25 cellular contexts compared by ENCODE assay signal in genomic region chr15:70049701-70050445, GRCh38. TPM values are rescaled to one million over a fixed set of nuclear protein-coding genes. Genes with fewer than 3 reads are reported as not detected.
DNase-seq lines count a peak whose midpoint lies in the region; ATAC-seq and TF ChIP-seq lines count a peak whose summit lies in the region.
"Had no signal": no experiment of that assay in that cellular context is flagged by ENCODE, and none has a peak within 500 bp of the region (broad histone marks: within the 10 kb centered on the region; RNA-seq: fewer than 3 reads in every experiment).

No MANE protein-coding gene starts in this region.

- peak; percentile 18 for TF ChIP-seq EP300 in neural cell (conservative IDR thresholded peaks at IDR 0.05; ENCODE audit: poor library complexity, severe bottlenecking)
- TF ChIP-seq EP300 in gastroesophageal sphincter (IDR thresholded peaks at IDR 0.05): no peak

- TF ChIP-seq POLR2A in gastroesophageal sphincter (IDR thresholded peaks at IDR 0.05): no peak

- H3F3A ChIP-seq in neural cell (ENCODE audit: insufficient read depth, low read length, poor library complexity, severe bottlenecking) (no peaks in the 10 kb centered on the region), smooth muscle cell (ENCODE audit: low read depth) (peaks cover 25% of the 10 kb centered on the region)

- H3K27ac Mint-ChIP-seq in central memory CD8-positive, alpha-beta T cell (ENCODE audit: low read depth): peak overlapping the region; percentile 64
- H3K27ac Mint-ChIP-seq: T-helper 1 cell treated with Interleukin-12 subunit alpha and Interleukin-12 subunit beta and Interleukin-4 antibody, amounts not matched to agents 30 μg/mL and 1 μg/mL, for 36 hours had no signal

- no peaks in the 10 kb centered on the region for H4K20me1 ChIP-seq in neural cell (ENCODE audit: insufficient read depth)
- peaks cover 72% of the 10 kb centered on the region for H4K20me1 ChIP-seq in smooth muscle cell (ENCODE audit: low read depth)

- H3K27ac ChIP-seq in neural cell (ENCODE audit: low read length) (no peak overlapping the region), smooth muscle cell (ENCODE audit: low read depth) (peak overlapping the region; percentile 68), gastroesophageal sphincter (peak overlapping the region in 2 of 4 donors; percentile 29 to 53)
- H3K27ac ChIP-seq: epithelial cell of prostate, psoas muscle, SK-N-MC had no signal

- H3K79me2 ChIP-seq in neural cell (replicated peaks; ENCODE audit: insufficient read depth, low read length) (no peaks in the 10 kb centered on the region), smooth muscle cell (ENCODE audit: low read depth) (no peaks in the 10 kb centered on the region)

- no peak overlapping the region for H2AFZ ChIP-seq in neural cell (ENCODE audit: low read depth, low read length)
- H2AFZ ChIP-seq in smooth muscle cell (ENCODE audit: low read depth): no peak overlapping the region

- no peak for TF ChIP-seq RAD21 in neural cell (conservative IDR thresholded peaks at IDR 0.05)

- no peaks in the 10 kb centered on the region for H3K4me1 Mint-ChIP-seq in central memory CD8-positive, alpha-beta T cell
- H3K4me1 Mint-ChIP-seq: CD4-positive, CD25-positive, alpha-beta regulatory T cell had no signal

- H3K4me3 ChIP-seq in H7 (ENCODE audit: insufficient read depth, low read depth, low read length) (no peak overlapping the region), neural cell (ENCODE audit: low read length) (no peak overlapping the region), smooth muscle cell (no peak overlapping the region), gastroesophageal sphincter (no peak overlapping the region)
- H3K4me3 ChIP-seq: GM12878, mucosa of descending colon, psoas muscle, SK-N-MC had no signal

- H3K9me2 ChIP-seq in neural cell (ENCODE audit: insufficient read depth, low read length): no peaks in the 10 kb centered on the region

- ATAC-seq in central memory CD8-positive, alpha-beta T cell (replicated peaks; ENCODE audit: extremely low read depth, poor library complexity, severe bottlenecking): no peak
- ATAC-seq in HG03432 (IDR thresholded peaks at IDR 0.05; ENCODE audit: unreplicated experiment) (no peak), gastroesophageal sphincter (no peak)
- ATAC-seq: activated CD4-positive, CD25-positive, alpha-beta regulatory T cell treated with anti-CD3 and anti-CD28 coated beads, Interleukin-2, amount 50 U/mL, for 24 hours; GM12878; mucosa of descending colon had no signal

- H3K36me3 Mint-ChIP-seq in central memory CD8-positive, alpha-beta T cell (ENCODE audit: insufficient read depth): peaks cover 49% of the 10 kb centered on the region

- TF ChIP-seq CTCF in neural cell (IDR thresholded peaks at IDR 0.05; ENCODE audit: poor library complexity, severe bottlenecking) (no peak), smooth muscle cell (IDR thresholded peaks at IDR 0.05; ENCODE audit: borderline replicate concordance, insufficient read depth, poor library complexity, severe bottlenecking) (no peak), gastroesophageal sphincter (IDR thresholded peaks at IDR 0.05) (no peak)

- H3K36me3 ChIP-seq in H7 (replicated peaks; ENCODE audit: control insufficient read depth, insufficient read depth, low read length): peaks cover 41% of the 10 kb centered on the region
- no peaks in the 10 kb centered on the region for H3K36me3 ChIP-seq in neural cell (ENCODE audit: insufficient read depth, low read length)
- peaks cover 8% of the 10 kb centered on the region for H3K36me3 ChIP-seq in smooth muscle cell (ENCODE audit: low read depth)
- peaks cover 0 to 60% of the 10 kb centered on the region in 2 donors for H3K36me3 ChIP-seq in gastroesophageal sphincter

- H3K4me1 ChIP-seq in smooth muscle cell (ENCODE audit: low read depth): peaks cover 6% of the 10 kb centered on the region
- H3K4me1 ChIP-seq in gastroesophageal sphincter: peaks cover 0 to 31% (median 0%) of the 10 kb centered on the region in 3 donors
- H3K4me1 ChIP-seq: psoas muscle had no signal

- no peaks in the 10 kb centered on the region for H3K27me3 Mint-ChIP-seq in central memory CD8-positive, alpha-beta T cell
- H3K27me3 Mint-ChIP-seq: CD4-positive, CD25-positive, alpha-beta regulatory T cell had no signal

- H3K9me3 ChIP-seq in neural cell (ENCODE audit: low read length) (no peaks in the 10 kb centered on the region), smooth muscle cell (replicated peaks; ENCODE audit: low read depth) (no peaks in the 10 kb centered on the region), gastroesophageal sphincter (no peaks in the 10 kb centered on the region)
- H3K9me3 ChIP-seq: mucosa of descending colon, psoas muscle had no signal

- WGBS in smooth muscle cell (ENCODE audit: low lambda C conversion rate): 56% methylated on average over 25 of the region's 25 CpGs
- 59 to 67% methylated on average over 6 to 8 of the region's 25 CpGs for WGBS in gastroesophageal sphincter (ENCODE audit: low coverage in 1 of 2), 2 donors

- peak; percentile 59 for DNase-seq in H7
- DNase-seq in central memory CD8-positive, alpha-beta T cell (ENCODE audit: low spot score in 2 of 2): no peak
- no peak for DNase-seq in smooth muscle cell (lab: John Stamatoyannopoulos, UW; ENCODE audit: unreplicated experiment)
- DNase-seq in AG08396 (ENCODE audit: low spot score): no peak
- no peak for DNase-seq in UCSD-AML1 (lab: John Stamatoyannopoulos, UW; ENCODE audit: unreplicated experiment)
- DNase-seq: activated CD4-positive, alpha-beta T cell treated with anti-CD3 and anti-CD28 coated beads, Interleukin-2, amount 50 U/mL, for 48 hours; CD4-positive, CD25-positive, alpha-beta regulatory T cell; EL; glutamatergic neuron; islet precursor cell; Karpas-422; NCI-H1436; NCI-H345; psoas muscle; stimulated activated CD4-positive, alpha-beta T cell treated with anti-CD3 and anti-CD28 coated beads, Interleukin-2, amount 100 ng/mL, for 48 hours had no signal

- H3K27me3 ChIP-seq in H7 (ENCODE audit: control insufficient read depth, insufficient read depth, low read length) (no peaks in the 10 kb centered on the region), neural cell (ENCODE audit: insufficient read depth, low read depth, low read length) (no peaks in the 10 kb centered on the region), smooth muscle cell (ENCODE audit: low read depth) (no peaks in the 10 kb centered on the region), gastroesophageal sphincter (no peaks in the 10 kb centered on the region)

- H3K4me2 ChIP-seq in neural cell (ENCODE audit: low read length): no peak overlapping the region
- peak overlapping the region; percentile 24 for H3K4me2 ChIP-seq in smooth muscle cell

- no peak overlapping the region for H3K9ac ChIP-seq in neural cell (ENCODE audit: low read length)
- H3K9ac ChIP-seq in smooth muscle cell (ENCODE audit: low read depth): no peak overlapping the region

- H3K9me3 Mint-ChIP-seq in central memory CD8-positive, alpha-beta T cell: no peaks in the 10 kb centered on the region
- H3K9me3 Mint-ChIP-seq: CD4-positive, CD25-positive, alpha-beta regulatory T cell; nephron; T-helper 1 cell treated with Interleukin-12 subunit alpha and Interleukin-12 subunit beta and Interleukin-4 antibody, amounts not matched to agents 30 μg/mL and 1 μg/mL, for 36 hours had no signal

- H3K4me3 Mint-ChIP-seq in central memory CD8-positive, alpha-beta T cell: no peak overlapping the region
- H3K4me3 Mint-ChIP-seq: CD4-positive, CD25-positive, alpha-beta regulatory T cell; nephron; T-helper 1 cell treated with Interleukin-12 subunit alpha and Interleukin-12 subunit beta and Interleukin-4 antibody, amounts not matched to agents 30 μg/mL and 1 μg/mL, for 36 hours had no signal

TF ChIP-seq in neural cell, 6 proteins besides CTCF, POLR2A, EP300 and RAD21:
- no peak for TF ChIP-seq EZH2 (IDR thresholded peaks at IDR 0.05; ENCODE audit: borderline replicate concordance, insufficient read depth, low read length, poor library complexity, severe bottlenecking)
- TF ChIP-seq POLR2AphosphoS5 (IDR thresholded peaks at IDR 0.05): peak; percentile 17
- TF ChIP-seq SMC3 (conservative IDR thresholded peaks at IDR 0.05; ENCODE audit: poor library complexity): no peak
- no peak for TF ChIP-seq MXI1 (conservative IDR thresholded peaks at IDR 0.05; ENCODE audit: poor library complexity, severe bottlenecking)
- no peak for TF ChIP-seq REST (IDR thresholded peaks at IDR 0.05; ENCODE audit: borderline replicate concordance)
- no peak for TF ChIP-seq TAF1 (IDR thresholded peaks at IDR 0.05; ENCODE audit: low read depth)

RNA-seq across cellular contexts. Expression of gene TLE3, which starts 47.8 kb away (rescaled TPM):
- 83.5 and 108 TPM in 2 replicates for total RNA-seq in H7 (2014; rRNA removed; shearing (Covaris generic))
- polyA plus RNA-seq in neural cell (22.8 and 27.6 TPM in 2 replicates), smooth muscle cell (39.7 and 50.9 TPM in 2 replicates)
- polyA minus RNA-seq in neural cell: 19.8 and 23.6 TPM in 2 replicates
- total RNA-seq in smooth muscle cell (46.9 and 53.2 TPM in 2 replicates), gastroesophageal sphincter (10 to 100 TPM; 32.4 to 81.6 (median 62.6) TPM)
